8 cellular contexts compared by ENCODE assay signal in the genomic region with DNA sequence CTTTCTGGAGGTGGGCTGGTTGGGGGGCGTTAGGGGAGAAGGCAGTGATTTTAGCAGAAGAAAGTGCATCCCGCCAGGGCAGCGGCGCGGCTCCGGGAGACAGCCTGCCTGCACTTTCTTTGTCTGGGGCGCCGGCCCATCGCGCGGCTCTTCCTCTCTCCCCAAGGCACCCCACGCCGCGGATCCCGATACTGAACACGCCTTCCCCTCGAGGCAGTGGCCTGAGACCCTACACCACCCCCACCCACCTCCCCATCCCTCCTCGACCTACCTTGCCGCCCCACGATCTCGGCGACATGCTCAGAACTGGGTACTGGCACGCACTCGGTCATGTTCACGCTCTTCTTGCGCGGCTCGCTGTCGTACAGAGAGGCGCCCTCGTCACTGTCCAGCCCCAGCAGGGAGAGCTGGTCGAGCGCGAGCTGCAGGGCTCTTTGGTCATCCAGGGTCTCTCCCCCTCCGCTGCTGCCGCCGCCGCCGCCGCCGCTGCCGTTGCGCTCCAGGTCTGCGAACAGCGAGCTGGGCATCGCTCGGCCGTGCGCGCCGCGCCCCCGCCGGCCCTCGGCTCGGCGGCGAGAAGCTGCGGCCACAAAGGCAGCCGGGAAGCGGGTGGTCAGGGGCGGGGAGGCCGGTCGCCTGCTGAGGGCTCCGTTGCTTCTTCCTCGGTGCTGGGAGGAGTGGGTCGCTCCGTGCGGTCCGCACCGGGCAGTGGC. TPM values are rescaled to one million over a fixed set of nuclear protein-coding genes. Genes with fewer than 3 reads are reported as not detected.
DNase-seq lines count a peak whose midpoint lies in the region; ATAC-seq and TF ChIP-seq lines count a peak whose summit lies in the region.

No MANE protein-coding gene starts in this region.

- POLR2A ChIA-PET in activated CD4-positive, alpha-beta memory T cell treated with anti-CD3 and anti-CD28 coated beads, Interleukin-2, amount 10 ng/mL, durations not matched to agents 7 days and 5 days (lab: Charles Lee): interaction anchor here (1.5 kb wide), 1 partner anchor 12 kb away, joined by 4 read pairs; no protein-coding TSS in a partner anchor

- intact Hi-C loops in esophagus muscularis mucosa (cut with DNase I): loop anchor here (5.0 to 10.0 kb wide), 4 partner anchors 161 to 1351 kb away; partner anchors contain the start of gene ABHD17C

- peak overlapping the region; percentile 47 for H3K9ac ChIP-seq in mucosa of stomach (ENCODE audit: low read length)

- H3K4me3 ChIP-seq in esophagus muscularis mucosa: peak overlapping the region; percentile 65 to 97 (median 92)
- peak overlapping the region; percentile 19 for H3K4me3 ChIP-seq in mucosa of stomach (ENCODE audit: low read length)
- peak overlapping the region; percentile 61 for H3K4me3 ChIP-seq in thymus (ENCODE audit: low read length)

- peak; percentile 52 for DNase-seq in CD1c-positive myeloid dendritic cell (ENCODE audit: extremely low spot score)
- DNase-seq in activated CD4-positive, alpha-beta memory T cell treated with anti-CD3 and anti-CD28 coated beads, Interleukin-2, amount 10 ng/mL, durations not matched to agents 7 days and 5 days: peak; percentile 21
- DNase-seq in esophagus muscularis mucosa (ENCODE audit: extremely low spot score): no peak

- peaks cover 18% of the 10 kb centered on the region for H3K27me3 Mint-ChIP-seq in IgD-negative memory B cell
- H3K27me3 Mint-ChIP-seq in activated CD4-positive, alpha-beta memory T cell treated with anti-CD3 and anti-CD28 coated beads, Interleukin-2, amount 10 ng/mL, durations not matched to agents 7 days and 5 days: peaks cover 42% of the 10 kb centered on the region

- peaks cover 0 to 10% (median 3%) of the 10 kb centered on the region in 4 donors for H3K36me3 ChIP-seq in esophagus muscularis mucosa
- H3K36me3 ChIP-seq in mucosa of stomach (ENCODE audit: control insufficient read depth, insufficient read depth, low read length): no peaks in the 10 kb centered on the region
- peaks cover 12% of the 10 kb centered on the region for H3K36me3 ChIP-seq in thymus (ENCODE audit: control insufficient read depth, insufficient read depth)

- peaks cover 25 to 46% (median 36%) of the 10 kb centered on the region in 4 donors for H3K4me1 ChIP-seq in esophagus muscularis mucosa
- peaks cover 26% of the 10 kb centered on the region for H3K4me1 ChIP-seq in mucosa of stomach (ENCODE audit: control insufficient read depth, insufficient read depth, low read length)
- peaks cover 16% of the 10 kb centered on the region for H3K4me1 ChIP-seq in thymus (ENCODE audit: control insufficient read depth, insufficient read depth, low read length)

- peak; percentile 16 for ATAC-seq in GM19395 (IDR thresholded peaks at IDR 0.05; ENCODE audit: unreplicated experiment)
- no peak for ATAC-seq in HG03159 (IDR thresholded peaks at IDR 0.05; ENCODE audit: unreplicated experiment)

- CTCF ChIA-PET in activated CD4-positive, alpha-beta memory T cell treated with anti-CD3 and anti-CD28 coated beads, Interleukin-2, amount 10 ng/mL, durations not matched to agents 7 days and 5 days (lab: Charles Lee): no interaction called here

- H3K27me3 ChIP-seq in esophagus muscularis mucosa (no peaks in the 10 kb centered on the region), mucosa of stomach (ENCODE audit: control insufficient read depth, insufficient read depth, low read length) (peaks cover 46% of the 10 kb centered on the region), thymus (ENCODE audit: control insufficient read depth, insufficient read depth) (no peaks in the 10 kb centered on the region)

- no peaks in the 10 kb centered on the region for H3K9me3 ChIP-seq in esophagus muscularis mucosa
- no peaks in the 10 kb centered on the region for H3K9me3 ChIP-seq in mucosa of stomach (ENCODE audit: control insufficient read depth, low read length)
- no peaks in the 10 kb centered on the region for H3K9me3 ChIP-seq in thymus (ENCODE audit: control insufficient read depth)

- TF ChIP-seq POLR2A in esophagus muscularis mucosa (IDR thresholded peaks at IDR 0.05; ENCODE audit: low read depth): no peak

- H3K9me3 Mint-ChIP-seq in IgD-negative memory B cell: no peaks in the 10 kb centered on the region
- H3K9me3 Mint-ChIP-seq in activated CD4-positive, alpha-beta memory T cell treated with anti-CD3 and anti-CD28 coated beads, Interleukin-2, amount 10 ng/mL, durations not matched to agents 7 days and 5 days: no peaks in the 10 kb centered on the region

- WGBS in esophagus muscularis mucosa: 0% methylated on average over 28 of the region's 71 CpGs
- under 1% methylated on average over 71 of the region's 71 CpGs for WGBS in thymus

- peaks cover 0 to 3% (median 0%) of the 10 kb centered on the region in 3 donors for H3K4me1 Mint-ChIP-seq in IgD-negative memory B cell
- peaks cover 19% of the 10 kb centered on the region for H3K4me1 Mint-ChIP-seq in activated CD4-positive, alpha-beta memory T cell treated with anti-CD3 and anti-CD28 coated beads, Interleukin-2, amount 10 ng/mL, durations not matched to agents 7 days and 5 days

- H3K36me3 Mint-ChIP-seq in IgD-negative memory B cell: no peaks in the 10 kb centered on the region
- H3K36me3 Mint-ChIP-seq in activated CD4-positive, alpha-beta memory T cell treated with anti-CD3 and anti-CD28 coated beads, Interleukin-2, amount 10 ng/mL, durations not matched to agents 7 days and 5 days (ENCODE audit: low read depth): no peaks in the 10 kb centered on the region

- H3K27ac ChIP-seq in esophagus muscularis mucosa (replicated peaks in 1 of 4): peak overlapping the region; percentile 89 to 99 (median 96)
- peak overlapping the region; percentile 82 for H3K27ac ChIP-seq in thymus (ENCODE audit: low read depth)

- TF ChIP-seq EP300 in esophagus muscularis mucosa (IDR thresholded peaks at IDR 0.05): no peak

- H3K4me3 Mint-ChIP-seq in IgD-negative memory B cell: peak overlapping the region; percentile 66 to 92 (median 88)
- peak overlapping the region; percentile 76 for H3K4me3 Mint-ChIP-seq in activated CD4-positive, alpha-beta memory T cell treated with anti-CD3 and anti-CD28 coated beads, Interleukin-2, amount 10 ng/mL, durations not matched to agents 7 days and 5 days

- no peak for TF ChIP-seq CTCF in esophagus muscularis mucosa (IDR thresholded peaks at IDR 0.05)

- H3K27ac Mint-ChIP-seq in IgD-negative memory B cell: peak overlapping the region in 1 of 3 donors; percentile 53
- H3K27ac Mint-ChIP-seq in activated CD4-positive, alpha-beta memory T cell treated with anti-CD3 and anti-CD28 coated beads, Interleukin-2, amount 10 ng/mL, durations not matched to agents 7 days and 5 days: no peak overlapping the region

RNA-seq across cellular contexts. Expression of gene MEX3B, which starts 0.5 kb away (rescaled TPM):
- polyA plus RNA-seq in IgD-negative memory B cell (not detected), thymus (8.4 TPM)
- under 1 TPM; 0.91 to 0.93 TPM for total RNA-seq in activated CD4-positive, alpha-beta memory T cell treated with anti-CD3 and anti-CD28 coated beads, Interleukin-2, amount 10 ng/mL, durations not matched to agents 7 days and 5 days
- 1 to 10 TPM; 1.5 to 2.4 (median 1.9) TPM for total RNA-seq in esophagus muscularis mucosa

Comparison
In these comparisons a context has a peak if more than half of its experiments do, and no peak if none do; other contexts are left out.
1. H3K4me3 ChIP-seq: peak in every context shown above with its lines; median percentile 92 in esophagus muscularis mucosa; 61 in thymus; 19 in mucosa of stomach.